Comparison of ENCODE assay signal across 22 cellular contexts in genomic region chr4:60721680-60722079, GRCh38.
A peak's percentile ranks its signal among the peaks of the same experiment; 100 is the strongest.
DNase-seq lines count a peak whose midpoint lies in the region; ATAC-seq and TF ChIP-seq lines count a peak whose summit lies in the region.
"Had no signal": no experiment of that assay in that cellular context is flagged by ENCODE, and none has a peak within 500 bp of the region (broad histone marks: within the 10 kb centered on the region; RNA-seq: fewer than 3 reads in every experiment).

No MANE protein-coding gene starts in this region.

- H3K79me2 ChIP-seq in SK-N-SH (ENCODE audit: insufficient read depth): no peaks in the 10 kb centered on the region
- H3K79me2 ChIP-seq in PC-3 (ENCODE audit: low read length): no peaks in the 10 kb centered on the region
- no peaks in the 10 kb centered on the region for H3K79me2 ChIP-seq in smooth muscle cell (ENCODE audit: low read depth)

- H3K4me3 Mint-ChIP-seq in immature natural killer cell: no peak overlapping the region
- H3K4me3 Mint-ChIP-seq: CD8-positive, alpha-beta T cell had no signal

- CTCF ChIA-PET in SK-N-SH (lab: Yijun Ruan, JAX) (no interaction called here), PC-3 (lab: Charles Lee) (no interaction called here)

- TF ChIP-seq CTCF in SK-N-SH (IDR thresholded peaks at IDR 0.05): no peak
- TF ChIP-seq CTCF in PC-3 (conservative IDR thresholded peaks at IDR 0.05; ENCODE audit: low read depth, low read length): no peak
- TF ChIP-seq CTCF in smooth muscle cell (IDR thresholded peaks at IDR 0.05; ENCODE audit: borderline replicate concordance, insufficient read depth, poor library complexity, severe bottlenecking): no peak

- no peak overlapping the region for H3K4me2 ChIP-seq in SK-N-SH
- H3K4me2 ChIP-seq in PC-3 (ENCODE audit: low read length): no peak overlapping the region
- H3K4me2 ChIP-seq in smooth muscle cell: peak overlapping the region; percentile 28
- H3K4me2 ChIP-seq: PC-9 had no signal

- H3K27me3 Mint-ChIP-seq in immature natural killer cell (ENCODE audit: low read depth in 3 of 3): peaks cover 0 to 3% (median 2%) of the 10 kb centered on the region in 3 donors

- H3K9me3 ChIP-seq in SK-N-SH: no peaks in the 10 kb centered on the region
- H3K9me3 ChIP-seq in PC-3 (ENCODE audit: low read length): no peaks in the 10 kb centered on the region
- no peaks in the 10 kb centered on the region for H3K9me3 ChIP-seq in smooth muscle cell (replicated peaks; ENCODE audit: low read depth)

- H3K27me3 ChIP-seq in SK-N-SH (ENCODE audit: insufficient read depth) (no peaks in the 10 kb centered on the region), PC-3 (ENCODE audit: low read length) (no peaks in the 10 kb centered on the region), smooth muscle cell (ENCODE audit: low read depth) (no peaks in the 10 kb centered on the region)

- POLR2A ChIA-PET in SK-N-SH (lab: Yijun Ruan, JAX): no interaction called here
- POLR2A ChIA-PET in PC-3 (lab: Charles Lee; ENCODE audit: unreplicated experiment): no interaction called here

- H3F3A ChIP-seq in SK-N-SH (replicated peaks; ENCODE audit: insufficient read depth) (peaks cover 8% of the 10 kb centered on the region), PC-3 (ENCODE audit: low read length, unreplicated experiment) (no peaks in the 10 kb centered on the region), smooth muscle cell (ENCODE audit: low read depth) (peaks cover 24% of the 10 kb centered on the region)

- intact Hi-C loops in PC-3 (cut with micrococcal nuclease): no loop called here

- H2AFZ ChIP-seq in SK-N-SH (ENCODE audit: low read depth) (peak overlapping the region; percentile 75), PC-3 (ENCODE audit: low read length) (peak overlapping the region; percentile 53), smooth muscle cell (ENCODE audit: low read depth) (peak overlapping the region; percentile 75)
- H2AFZ ChIP-seq: PC-9 had no signal

- peaks cover 9 to 43% (median 18%) of the 10 kb centered on the region in 6 donors for H3K9me3 Mint-ChIP-seq in immature natural killer cell

- H3K27ac ChIP-seq in SK-N-SH (ENCODE audit: low read depth in 2 of 2, low read length in 1 of 2) (no peak overlapping the region), PC-3 (ENCODE audit: low read length) (no peak overlapping the region), smooth muscle cell (ENCODE audit: low read depth) (peak overlapping the region; percentile 37)
- H3K27ac ChIP-seq: 22Rv1, PC-9, RWPE1 had no signal

- 24% methylated on average over 1 of the region's 1 CpG for WGBS in SK-N-SH (ENCODE audit: low lambda C conversion rate)
- WGBS in smooth muscle cell (ENCODE audit: low lambda C conversion rate): 10% methylated on average over 1 of the region's 1 CpG

- H3K9ac ChIP-seq in SK-N-SH: no peak overlapping the region
- no peak overlapping the region for H3K9ac ChIP-seq in PC-3 (ENCODE audit: low read length)
- H3K9ac ChIP-seq in smooth muscle cell (ENCODE audit: low read depth): no peak overlapping the region

- H3K4me3 ChIP-seq in SK-N-SH (ENCODE audit: low read depth in 2 of 2, low read length in 1 of 2) (no peak overlapping the region), PC-3 (ENCODE audit: low read length) (no peak overlapping the region), smooth muscle cell (no peak overlapping the region)
- H3K4me3 ChIP-seq: PC-9 had no signal

- TF ChIP-seq EP300 in SK-N-SH (IDR thresholded peaks at IDR 0.05; ENCODE audit: borderline replicate concordance in 1 of 2, low read depth in 1 of 2, low read length in 1 of 2): no peak

- H3K4me1 ChIP-seq in SK-N-SH (ENCODE audit: control insufficient read depth in 1 of 2, insufficient read depth in 2 of 2, low read depth in 1 of 2, low read length in 1 of 2) (peaks cover 0 to 18% of the 10 kb centered on the region in 2 experiments; a peak in 3 of 4 replicates), PC-3 (ENCODE audit: insufficient read depth, low read length) (peaks cover 24% of the 10 kb centered on the region), smooth muscle cell (ENCODE audit: low read depth) (no peaks in the 10 kb centered on the region)

- DNase-seq in SK-N-SH (no peak), PC-3 (no peak), hepatic stellate cell (ENCODE audit: low spot score) (peak; percentile 2), smooth muscle cell (lab: John Stamatoyannopoulos, UW; ENCODE audit: unreplicated experiment) (no peak), immature natural killer cell (no peak), medulla oblongata (ENCODE audit: extremely low spot score) (no peak)
- no peak for DNase-seq in activated CD4-positive, alpha-beta T cell treated with anti-CD3 and anti-CD28 coated beads, Interleukin-2, amount 50 U/mL, for 1 hour
- DNase-seq: AML-193; C1 segment of cervical spinal cord; CD8-positive, alpha-beta T cell; GDM1; Kasumi-1; NCI-H1694; NCI-H2081 treated with DMSO at 0.1 percent for 48 hours; NCI-H2171 treated with DMSO at 0.1 percent for 48 hours; NCI-H446; NCI-H526 treated with DMSO at 0.1 percent for 48 hours; PC-9; SIG-M5 had no signal

- BruUV-seq in PC-3 (replicated peaks; lab: Mats Ljungman, UMichigan): no TSS peak

- no peak for TF ChIP-seq RAD21 in SK-N-SH (IDR thresholded peaks at IDR 0.05; ENCODE audit: low read length)

- H3K36me3 Mint-ChIP-seq in immature natural killer cell: no peaks in the 10 kb centered on the region
- H3K36me3 Mint-ChIP-seq: CD8-positive, alpha-beta T cell had no signal

- no peak for ATAC-seq in SK-N-SH treated with all-trans-retinoic acid at 6 μM for 48 hours
- ATAC-seq in PC-3: no peak
- ATAC-seq: CD8-positive, alpha-beta T cell had no signal

- H3K36me3 ChIP-seq in SK-N-SH (replicated peaks in 1 of 2; ENCODE audit: control insufficient read depth in 1 of 2, insufficient read depth in 2 of 2, low read length in 1 of 2) (no peaks in the 10 kb centered on the region), PC-3 (ENCODE audit: low read depth, low read length) (no peaks in the 10 kb centered on the region), smooth muscle cell (ENCODE audit: low read depth) (no peaks in the 10 kb centered on the region)

- H3K27ac Mint-ChIP-seq in immature natural killer cell: no peak overlapping the region
- H3K27ac Mint-ChIP-seq: CD8-positive, alpha-beta T cell had no signal

- H4K20me1 ChIP-seq in SK-N-SH (ENCODE audit: insufficient read depth) (no peaks in the 10 kb centered on the region), PC-3 (ENCODE audit: low read length) (no peaks in the 10 kb centered on the region), smooth muscle cell (ENCODE audit: low read depth) (no peaks in the 10 kb centered on the region)

- no peaks in the 10 kb centered on the region for H3K4me1 Mint-ChIP-seq in immature natural killer cell

- H3K9me2 ChIP-seq in SK-N-SH (no peaks in the 10 kb centered on the region), PC-3 (replicated peaks; ENCODE audit: low read length) (no peaks in the 10 kb centered on the region; the same call in 1 of the 2 replicates)

TF ChIP-seq in SK-N-SH, 30 proteins besides CTCF, POLR2A, EP300 and RAD21:
- TF ChIP-seq MXI1 (IDR thresholded peaks at IDR 0.05; ENCODE audit: low read depth, low read length) (no peak), USF2 (IDR thresholded peaks at IDR 0.05; ENCODE audit: borderline replicate concordance, low read depth, low read length) (no peak)

TF ChIP-seq in SK-N-SH treated with all-trans-retinoic acid at 6 μM for 48 hours, 23 proteins besides CTCF, POLR2A, EP300 and RAD21:
- TF ChIP-seq ESRRG (CRISPR knock-in tag; IDR thresholded peaks at IDR 0.05) (no peak), TSHZ2 (CRISPR knock-in tag; IDR thresholded peaks at IDR 0.05) (no peak), ZFP3 (CRISPR knock-in tag; IDR thresholded peaks at IDR 0.05) (no peak), CREB5 (CRISPR knock-in tag; IDR thresholded peaks at IDR 0.05; ENCODE audit: low read depth) (no peak), CSDC2 (CRISPR knock-in tag; IDR thresholded peaks at IDR 0.05) (no peak), GLIS3 (CRISPR knock-in tag; IDR thresholded peaks at IDR 0.05) (no peak)
